Comparison of ENCODE assay signal across 9 cellular contexts in the genomic region with DNA sequence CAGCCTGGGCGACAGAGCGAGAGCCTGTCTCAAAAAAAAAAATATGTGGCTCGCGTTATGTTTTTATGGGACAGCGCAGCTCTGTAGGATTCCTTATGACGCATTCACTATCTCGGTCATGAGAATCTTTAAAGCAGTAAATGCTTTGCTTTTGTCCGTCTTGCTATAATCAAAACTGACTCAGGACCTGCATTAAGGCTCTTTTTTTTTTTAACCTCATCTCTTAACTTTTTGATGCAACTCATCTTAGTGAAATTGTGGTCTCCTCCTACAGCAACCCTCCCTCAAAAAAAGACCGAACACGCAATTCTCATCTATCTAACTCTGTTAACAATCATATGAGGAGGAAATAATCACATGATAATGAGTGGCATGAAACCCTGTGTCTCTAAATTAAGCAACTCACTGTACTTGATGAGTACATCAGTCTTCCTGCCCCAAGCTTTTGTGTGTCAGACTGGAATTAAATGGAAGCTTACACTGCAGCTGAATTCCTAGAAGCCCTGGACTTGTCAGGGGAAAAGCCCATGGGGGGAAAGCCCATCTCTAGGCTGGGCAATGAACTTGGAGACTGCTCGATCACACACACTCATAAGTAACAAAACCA. TPM values are rescaled to one million over a fixed set of nuclear protein-coding genes. Genes with fewer than 3 reads are reported as not detected.
DNase-seq lines count a peak whose midpoint lies in the region; ATAC-seq and TF ChIP-seq lines count a peak whose summit lies in the region.
"Had no signal": no experiment of that assay in that cellular context is flagged by ENCODE, and none has a peak within 500 bp of the region (broad histone marks: within the 10 kb centered on the region; RNA-seq: fewer than 3 reads in every experiment).

No MANE protein-coding gene starts in this region.

- intact Hi-C loops in activated B cell treated with CpG ODN at 0.5 μM for 24 hours (cut with micrococcal nuclease) = loop anchor here (5.0 to 10.0 kb wide), 2 partner anchors 83 to 629 kb away; partner anchors contain the start of genes CAMKK2 and POP5

- H3K4me3 Mint-ChIP-seq in activated B cell treated with CpG ODN at 0.5 μM for 24 hours = no peak overlapping the region
- H3K4me3 Mint-ChIP-seq: nephron progenitor cell had no signal

- TF ChIP-seq CTCF in activated B cell treated with CpG ODN at 0.5 μM for 24 hours (IDR thresholded peaks at IDR 0.05) = no peak

- H3K36me3 Mint-ChIP-seq in activated B cell treated with CpG ODN at 0.5 μM for 24 hours (ENCODE audit: low read depth) = peaks cover 26% of the 10 kb centered on the region

- peak; percentile 22 for ATAC-seq in HG02610 (IDR thresholded peaks at IDR 0.05; ENCODE audit: unreplicated experiment)
- ATAC-seq in activated B cell treated with CpG ODN at 0.5 μM for 24 hours (ENCODE audit: low read depth) = no peak
- ATAC-seq in GM19397 (IDR thresholded peaks at IDR 0.05; ENCODE audit: unreplicated experiment) = no peak
- no peak for ATAC-seq in HG03565 (IDR thresholded peaks at IDR 0.05; ENCODE audit: unreplicated experiment)

- POLR2A ChIA-PET in activated B cell treated with CpG ODN at 0.5 μM for 24 hours (lab: Charles Lee) = interaction anchor here (1.3 kb wide), 2 partner anchors 8 to 13 kb away, joined by 3 to 4 read pairs; no protein-coding TSS in a partner anchor

- no peaks in the 10 kb centered on the region for H3K9me3 Mint-ChIP-seq in activated B cell treated with CpG ODN at 0.5 μM for 24 hours
- H3K9me3 Mint-ChIP-seq: nephron progenitor cell had no signal

- H3K27me3 Mint-ChIP-seq in activated B cell treated with CpG ODN at 0.5 μM for 24 hours = no peaks in the 10 kb centered on the region

- peak overlapping the region; percentile 54 for H3K27ac Mint-ChIP-seq in activated B cell treated with CpG ODN at 0.5 μM for 24 hours
- H3K27ac Mint-ChIP-seq: nephron progenitor cell had no signal

- H3K4me1 Mint-ChIP-seq in activated B cell treated with CpG ODN at 0.5 μM for 24 hours = peaks cover 24% of the 10 kb centered on the region

- CTCF ChIA-PET in activated B cell treated with CpG ODN at 0.5 μM for 24 hours (lab: Charles Lee) = no interaction called here

- no peak for DNase-seq in activated B cell treated with CpG ODN at 0.5 μM for 24 hours
- DNase-seq in fibroblast of gingiva (ENCODE audit: low read depth) = peak; percentile 50
- DNase-seq in stimulated activated CD4-positive, alpha-beta T cell treated with anti-CD3 and anti-CD28 coated beads, Interleukin-4, amount 100 ng/mL, for 24 hours = peak; percentile 28
- no peak for DNase-seq in NCI-H1105 treated with DMSO at 0.1 percent for 48 hours (lab: John Stamatoyannopoulos, UW)
- no peak for DNase-seq in NCI-H526 (lab: John Stamatoyannopoulos, UW)
- DNase-seq: nephron progenitor cell had no signal

RNA-seq across cellular contexts. Expression of gene P2RX4, which starts 4.3 kb away (rescaled TPM):
- 17.0 and 19.5 TPM in 2 replicates for total RNA-seq in activated B cell treated with CpG ODN at 0.5 μM for 24 hours

Comparison
In these comparisons a context has a peak if more than half of its experiments do, and no peak if none do; other contexts are left out.
1. DNase-seq: peak in fibroblast of gingiva (single experiment) and stimulated activated CD4-positive, alpha-beta T cell treated with anti-CD3 and anti-CD28 coated beads, Interleukin-4, amount 100 ng/mL, for 24 hours (single experiment); none in activated B cell treated with CpG ODN at 0.5 μM for 24 hours (single experiment), NCI-H1105 treated with DMSO at 0.1 percent for 48 hours (single experiment) and NCI-H526 (0 of 2).